In genomic region chr13:111212517-111212873, GRCh38 we compare ENCODE assay signal across 1 cellular context.
TF ChIP-seq lines count a peak whose summit lies in the region.

No MANE protein-coding gene starts in this region.

TF ChIP-seq in HEK293T, 16 proteins besides CTCF, POLR2A, EP300 and RAD21 (continued from another document):
- TF ChIP-seq CTBP1 (IDR thresholded peaks at IDR 0.05; ENCODE audit: borderline replicate concordance) (no peak), HDGF (IDR thresholded peaks at IDR 0.05; ENCODE audit: borderline replicate concordance) (no peak), ARNT (IDR thresholded peaks at IDR 0.05) (no peak), SP1 (IDR thresholded peaks at IDR 0.05) (no peak), ELF4 (IDR thresholded peaks at IDR 0.05) (no peak), SUZ12 (IDR thresholded peaks at IDR 0.05) (no peak), FOXK2 (IDR thresholded peaks at IDR 0.05) (no peak)
